20 cellular contexts compared by ENCODE assay signal in the genomic region with DNA sequence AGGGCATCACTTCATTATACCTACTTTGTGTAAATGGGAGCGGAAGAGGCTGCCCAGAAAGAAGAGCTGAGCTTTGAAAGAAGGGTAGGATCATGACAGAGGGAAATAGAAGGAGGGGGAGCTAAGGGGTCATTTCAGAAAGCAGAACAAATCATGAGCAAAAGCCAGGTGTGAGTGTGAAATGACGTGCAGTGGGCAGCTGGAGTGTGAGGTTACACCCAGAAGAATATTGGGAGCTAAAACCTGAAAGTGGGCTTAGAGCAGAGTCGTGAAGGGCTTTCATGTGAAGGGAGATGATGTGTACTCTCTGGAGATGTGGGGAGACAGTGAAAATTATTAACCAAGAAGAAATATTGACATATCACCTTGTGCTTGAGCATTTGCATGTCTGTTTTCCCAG.
"Had no signal": no experiment of that assay in that cellular context is flagged by ENCODE, and none has a peak within 500 bp of the region (broad histone marks: within the 10 kb centered on the region; RNA-seq: fewer than 3 reads in every experiment).

No MANE protein-coding gene starts in this region.

- FAIRE-seq: RCC 7860 had no signal

- H3K27me3 ChIP-seq: SJSA1 had no signal

- DNase-seq: KBM-7, MV-4-11, NCI-H1048, NCI-H1105, NCI-H1417, NCI-H1436 treated with DMSO at 0.1 percent for 48 hours, NCI-H1694, NCI-H187 treated with DMSO at 0.1 percent for 48 hours, NCI-H2081, NCI-H2107, NCI-H2227 treated with DMSO at 0.1 percent for 48 hours, NCI-H524, NCI-H69, NCI-H774, Right ventricle myocardium superior, RPMI8226, SIG-M5 had no signal

- H3K36me3 ChIP-seq: SJSA1 had no signal

- H3K4me1 ChIP-seq: SJSA1 had no signal

- H3K27ac ChIP-seq: SJSA1, SK-N-MC had no signal

- H3K4me3 ChIP-seq: SJSA1, SK-N-MC had no signal

- H3K9me3 ChIP-seq: SJSA1 had no signal
